Comparison of ENCODE assay signal across 12 cellular contexts in genomic region chr5:132102944-132103343, GRCh38. TPM values are rescaled to one million over a fixed set of nuclear protein-coding genes. Genes with fewer than 3 reads are reported as not detected.
A peak's percentile ranks its signal among the peaks of the same experiment; 100 is the strongest.
DNase-seq lines count a peak whose midpoint lies in the region; ATAC-seq and TF ChIP-seq lines count a peak whose summit lies in the region.
"Had no signal": no experiment of that assay in that cellular context is flagged by ENCODE, and none has a peak within 500 bp of the region (broad histone marks: within the 10 kb centered on the region; RNA-seq: fewer than 3 reads in every experiment).

No MANE protein-coding gene starts in this region.

- ATAC-seq in heart right ventricle = peak in 2 of 8 donors; percentile 33 to 55
- ATAC-seq in right cardiac atrium = no peak
- ATAC-seq in HG03159 (IDR thresholded peaks at IDR 0.05; ENCODE audit: unreplicated experiment) = no peak

- DNase-seq in heart right ventricle (no peak), right cardiac atrium (no peak), immature natural killer cell (no peak), dorsolateral prefrontal cortex (no peak), HT-29 (ENCODE audit: low spot score) (no peak)
- no peak for DNase-seq in activated CD4-positive, alpha-beta memory T cell treated with anti-CD3 and anti-CD28 coated beads for 36 hours
- DNase-seq: NCI-H187 treated with DMSO at 0.1 percent for 48 hours had no signal

- peak overlapping the region; percentile 52 for H3K4me3 Mint-ChIP-seq in activated CD4-positive, alpha-beta memory T cell treated with anti-CD3 and anti-CD28 coated beads for 36 hours
- peak overlapping the region; percentile 44 to 80 (median 66) for H3K4me3 Mint-ChIP-seq in immature natural killer cell

- CTCF ChIA-PET in activated CD4-positive, alpha-beta memory T cell treated with anti-CD3 and anti-CD28 coated beads for 36 hours (lab: Charles Lee) = interaction anchor here (0.7 to 2.0 kb wide), 8 partner anchors 9 to 39 kb away, joined by 3 to 13 read pairs (median 4); no protein-coding TSS in a partner anchor

- POLR2A ChIA-PET in activated CD4-positive, alpha-beta memory T cell treated with anti-CD3 and anti-CD28 coated beads for 36 hours (lab: Charles Lee) = interaction anchor here (1.0 to 8.1 kb wide), 4 partner anchors 11 to 27 kb away, joined by 3 to 65 read pairs (median 4); no protein-coding TSS in a partner anchor

- intact Hi-C loops in heart right ventricle (cut with DNase I) = no loop called here
- intact Hi-C loops in right cardiac atrium (cut with DNase I) = no loop called here
- intact Hi-C loops in activated CD4-positive, alpha-beta memory T cell treated with anti-CD3 and anti-CD28 coated beads for 36 hours (cut with micrococcal nuclease) = loop anchor here (1.0 to 10.0 kb wide), 7 partner anchors 12 to 848 kb away; partner anchors contain the start of genes RAPGEF6 and SLC22A4
- intact Hi-C loops in dorsolateral prefrontal cortex (cut with DNase I) = no loop called here

- H3K9me3 ChIP-seq in heart right ventricle = no peaks in the 10 kb centered on the region
- H3K9me3 ChIP-seq in right cardiac atrium (ENCODE audit: control insufficient read depth, low read length) = no peaks in the 10 kb centered on the region

- H3K27me3 ChIP-seq in heart right ventricle (no peaks in the 10 kb centered on the region), right cardiac atrium (ENCODE audit: control insufficient read depth, insufficient read depth) (no peaks in the 10 kb centered on the region), dorsolateral prefrontal cortex (no peaks in the 10 kb centered on the region)

- peak overlapping the region; percentile 86 for H3K27ac Mint-ChIP-seq in activated CD4-positive, alpha-beta memory T cell treated with anti-CD3 and anti-CD28 coated beads for 36 hours
- peak overlapping the region; percentile 77 to 97 (median 90) for H3K27ac Mint-ChIP-seq in immature natural killer cell

- H3K27ac ChIP-seq in heart right ventricle (peak overlapping the region in 6 of 10 donors; percentile 4 to 79 (median 51)), right cardiac atrium (ENCODE audit: low read length) (no peak overlapping the region), urinary bladder (ENCODE audit: low read depth) (peak overlapping the region; percentile 65), dorsolateral prefrontal cortex (no peak overlapping the region)
- H3K27ac ChIP-seq: SK-N-MC had no signal

- H3K9me3 Mint-ChIP-seq in activated CD4-positive, alpha-beta memory T cell treated with anti-CD3 and anti-CD28 coated beads for 36 hours = peaks cover 4% of the 10 kb centered on the region
- no peaks in the 10 kb centered on the region for H3K9me3 Mint-ChIP-seq in immature natural killer cell

- H3K36me3 Mint-ChIP-seq in activated CD4-positive, alpha-beta memory T cell treated with anti-CD3 and anti-CD28 coated beads for 36 hours = peaks cover 2% of the 10 kb centered on the region
- H3K36me3 Mint-ChIP-seq in immature natural killer cell = no peaks in the 10 kb centered on the region

- H3K4me1 ChIP-seq in heart right ventricle (peaks cover 13 to 50% (median 16%) of the 10 kb centered on the region in 9 donors), right cardiac atrium (ENCODE audit: control insufficient read depth, insufficient read depth, low read length) (peaks cover 5% of the 10 kb centered on the region), urinary bladder (ENCODE audit: insufficient read depth) (no peaks in the 10 kb centered on the region)

- TF ChIP-seq CTCF in heart right ventricle (IDR thresholded peaks at IDR 0.05) (no peak), dorsolateral prefrontal cortex (IDR thresholded peaks at IDR 0.05 in 54 of 56, conservative IDR thresholded peaks at IDR 0.05 in 2 of 56; ENCODE audit: low read depth in 1 of 56, partially characterized antibody in 56 of 56) (no peak)

- peaks cover 78% of the 10 kb centered on the region for H3K4me1 Mint-ChIP-seq in activated CD4-positive, alpha-beta memory T cell treated with anti-CD3 and anti-CD28 coated beads for 36 hours (ENCODE audit: low read depth)
- H3K4me1 Mint-ChIP-seq in immature natural killer cell = peaks cover 80 to 81% of the 10 kb centered on the region in 2 donors

- H3K27me3 Mint-ChIP-seq in activated CD4-positive, alpha-beta memory T cell treated with anti-CD3 and anti-CD28 coated beads for 36 hours = no peaks in the 10 kb centered on the region
- H3K27me3 Mint-ChIP-seq in immature natural killer cell (ENCODE audit: low read depth in 3 of 3) = peaks cover 9 to 16% (median 12%) of the 10 kb centered on the region in 3 donors

- WGBS in heart right ventricle, 2 donors = 65 to 74% methylated on average over 3 of the region's 3 CpGs
- WGBS in right cardiac atrium = 80% methylated on average over 3 of the region's 3 CpGs
- WGBS in urinary bladder = 62% methylated on average over 3 of the region's 3 CpGs

- H3K4me3 ChIP-seq in heart right ventricle (no peak overlapping the region), right cardiac atrium (ENCODE audit: low read length) (no peak overlapping the region), urinary bladder (ENCODE audit: low read depth, low read length) (no peak overlapping the region), dorsolateral prefrontal cortex (no peak overlapping the region)

- H3K36me3 ChIP-seq in heart right ventricle = no peaks in the 10 kb centered on the region
- H3K36me3 ChIP-seq in urinary bladder (ENCODE audit: insufficient read depth) = no peaks in the 10 kb centered on the region

RNA-seq across cellular contexts. Expression of gene CSF2, which starts 29.4 kb away (rescaled TPM):
- total RNA-seq in heart right ventricle (not detected), right cardiac atrium (not detected), urinary bladder (not detected), dorsolateral prefrontal cortex (not detected)
- polyA plus RNA-seq in heart right ventricle (not detected), right cardiac atrium (not detected), immature natural killer cell (under 1 TPM in 2 of 3 donors, not detected in 1; 0.43 to 0.86 TPM), urinary bladder (not detected)
- 100 to 1,000 TPM; 125 to 128 TPM for total RNA-seq in activated CD4-positive, alpha-beta memory T cell treated with anti-CD3 and anti-CD28 coated beads for 36 hours
- total RNA-seq in HT-29 (2014; rRNA removed; shearing (Covaris generic)) = 1.8 and 3.4 TPM in 2 replicates
- total RNA-seq: left colon had no signal
- polyA plus RNA-seq: BJ had no signal

RNA-seq across cellular contexts. Expression of gene IL3, which starts 42.5 kb away (rescaled TPM):
- not detected for total RNA-seq in heart right ventricle
- polyA plus RNA-seq in heart right ventricle = not detected
- total RNA-seq in right cardiac atrium = not detected
- not detected for polyA plus RNA-seq in right cardiac atrium
- total RNA-seq in activated CD4-positive, alpha-beta memory T cell treated with anti-CD3 and anti-CD28 coated beads for 36 hours = 10 to 100 TPM; 23.1 to 23.3 TPM
- under 1 TPM in 1 of 3 donors, not detected in 2; 0.20 TPM for polyA plus RNA-seq in immature natural killer cell
- not detected for total RNA-seq in urinary bladder
- polyA plus RNA-seq in urinary bladder = not detected
- not detected for total RNA-seq in dorsolateral prefrontal cortex
- not detected in 2 replicates for total RNA-seq in HT-29 (2014; rRNA removed; shearing (Covaris generic))
- total RNA-seq: left colon had no signal
- polyA plus RNA-seq: BJ had no signal

Comparison
In these comparisons a context has a peak if more than half of its experiments do, and no peak if none do; other contexts are left out.
1. H3K27ac ChIP-seq: peak in heart right ventricle (6 of 10) and urinary bladder (single experiment); none in right cardiac atrium (single experiment) and dorsolateral prefrontal cortex (0 of 59).
2. RNA of gene CSF2, which starts 29.4 kb away (total RNA-seq): 125 to 128 TPM in activated CD4-positive, alpha-beta memory T cell treated with anti-CD3 and anti-CD28 coated beads for 36 hours; 1.8 to 3.4 TPM in HT-29, not detected in urinary bladder (single experiment), not detected in heart right ventricle, not detected in right cardiac atrium and not detected in dorsolateral prefrontal cortex; every median in the first group is over 10 times any median in the second.
3. RNA of gene IL3, which starts 42.5 kb away (total RNA-seq): 23.1 to 23.3 TPM in activated CD4-positive, alpha-beta memory T cell treated with anti-CD3 and anti-CD28 coated beads for 36 hours; not detected in heart right ventricle, not detected in right cardiac atrium, not detected in urinary bladder (single experiment), not detected in dorsolateral prefrontal cortex and not detected in HT-29; every median in the first group is over 10 times any median in the second.